Comparison of ENCODE assay signal across 22 cellular contexts in the genomic region with DNA sequence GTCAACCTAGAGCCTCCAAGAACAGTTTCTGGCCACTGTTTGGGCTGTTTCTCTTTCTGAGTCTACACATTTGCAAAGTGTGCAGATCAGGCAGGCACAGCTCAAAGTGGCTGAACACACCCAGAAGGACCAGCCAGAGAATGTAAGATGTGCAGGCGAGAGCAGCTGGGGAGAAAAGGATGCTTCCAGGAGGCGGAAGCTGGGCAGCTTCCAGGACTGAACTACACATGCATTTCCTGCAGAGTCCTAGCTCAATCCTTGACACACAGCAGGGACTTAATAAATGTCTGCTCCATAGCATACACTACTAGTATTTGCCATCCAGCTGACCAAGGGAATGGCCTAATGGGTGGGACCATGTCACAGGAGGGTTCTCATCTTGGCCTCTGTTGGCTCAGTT.
"Had no signal": no experiment of that assay in that cellular context is flagged by ENCODE, and none has a peak within 500 bp of the region (broad histone marks: within the 10 kb centered on the region; RNA-seq: fewer than 3 reads in every experiment).

No MANE protein-coding gene starts in this region.

- ATAC-seq: activated CD8-positive, alpha-beta T cell treated with anti-CD3 and anti-CD28 coated beads for 36 hours; left lung; stimulated activated effector memory CD8-positive, alpha-beta T cell treated with anti-CD3 and anti-CD28 coated beads, Interleukin-12 subunit alpha, Interleukin-12 subunit beta, amount 100 ng/mL, for 72 hours; upper lobe of right lung had no signal

- H3K4me3 ChIP-seq: esophagus squamous epithelium, left lung, SK-N-MC, skin epidermis, thoracic aorta, upper lobe of right lung had no signal

- H3K36me3 ChIP-seq: thoracic aorta had no signal

- H3K27ac ChIP-seq: esophagus squamous epithelium, left lung, SK-N-MC, thoracic aorta, upper lobe of right lung had no signal

- FAIRE-seq: astrocyte, kidney, TTC549 had no signal

- H3K9me3 ChIP-seq: esophagus squamous epithelium, left lung, thoracic aorta, upper lobe of right lung had no signal

- H3K27me3 ChIP-seq: esophagus squamous epithelium, left lung, upper lobe of right lung had no signal

- DNase-seq: activated B cell treated with CpG ODN at 0.5 μM for 24 hours; activated CD4-positive, alpha-beta T cell treated with anti-CD3 and anti-CD28 coated beads, Interleukin-2, amount 10 ng/mL, durations not matched to agents 24 days and 14 days; activated CD8-positive, alpha-beta T cell treated with anti-CD3 and anti-CD28 coated beads for 36 hours; activated naive CD4-positive, alpha-beta T cell treated with anti-CD3 and anti-CD28 coated beads, Interleukin-2, amount 50 U/mL, for 16 hours; activated T-cell treated with anti-CD3 and anti-CD28 coated beads, Interleukin-2, amount 50 U/mL, for 1 hour; dermis blood vessel endothelial cell; effector memory CD4-positive, alpha-beta T cell; esophagus squamous epithelium; hippocampal formation; kidney; midbrain; retina; stimulated activated CD4-positive, alpha-beta T cell treated with anti-CD3 and anti-CD28 coated beads, Interleukin-15, amount 100 ng/mL, for 24 hours; stimulated activated CD4-positive, alpha-beta T cell treated with anti-CD3 and anti-CD28 coated beads, Interleukin-4, amount 100 ng/mL, for 1 hour had no signal
